In genomic region chr3:78154521-78155186, GRCh38 we compare ENCODE assay signal across 21 cellular contexts.
"Had no signal": no experiment of that assay in that cellular context is flagged by ENCODE, and none has a peak within 500 bp of the region (broad histone marks: within the 10 kb centered on the region; RNA-seq: fewer than 3 reads in every experiment).

No MANE protein-coding gene starts in this region.

- ATAC-seq: activated T-cell treated with anti-CD3 and anti-CD28 coated beads, Interleukin-2, amount 50 U/mL, for 4 hours; effector memory CD8-positive, alpha-beta T cell; left lung; natural killer cell treated with Interleukin-12 subunit alpha and Interleukin-12 subunit beta and Interleukin-15 and Interleukin-18, amount 100 ng/mL, for 72 hours; upper lobe of right lung had no signal

- H3K4me3 Mint-ChIP-seq: activated T-cell treated with anti-CD3 and anti-CD28 coated beads, Interleukin-2, amount 50 U/mL, for 4 hours; effector memory CD8-positive, alpha-beta T cell; natural killer cell treated with Interleukin-12 subunit alpha and Interleukin-12 subunit beta and Interleukin-15 and Interleukin-18, amount 100 ng/mL, for 72 hours; stimulated activated memory B cell treated with anti-CD40 and anti-IgM and Interleukin-4, amounts not matched to agents 10 μg/mL and 1 μg/mL and 100 μg/mL, for 72 hours had no signal

- H3K9me3 ChIP-seq: ascending aorta, left lung, sigmoid colon, thoracic aorta, upper lobe of right lung had no signal

- FAIRE-seq: kidney had no signal

- DNase-seq: activated CD4-positive, alpha-beta T cell treated with anti-CD3 and anti-CD28 coated beads, Interleukin-2, amount 50 U/mL, for 1 hour; activated CD8-positive, alpha-beta memory T cell treated with anti-CD3 and anti-CD28 coated beads, Interleukin-2, amount 50 U/mL, for 4 hours; activated effector memory CD4-positive, alpha-beta T cell treated with anti-CD3 and anti-CD28 coated beads, Interleukin-2, amount 50 U/mL, for 16 hours; activated naive CD4-positive, alpha-beta T cell treated with anti-CD3 and anti-CD28 coated beads, Interleukin-2, amount 50 U/mL, for 16 hours; activated T-cell treated with anti-CD3 and anti-CD28 coated beads, Interleukin-2, amount 50 U/mL, for 4 hours; dermis blood vessel endothelial cell; effector memory CD8-positive, alpha-beta T cell; foreskin melanocyte; glutamatergic neuron; sigmoid colon; spleen; stimulated activated CD4-positive, alpha-beta T cell treated with anti-CD3 and anti-CD28 coated beads, Interleukin-4, amount 100 ng/mL, for 4 hours; T1000; upper lobe of right lung had no signal

- H3K27me3 Mint-ChIP-seq: effector memory CD8-positive, alpha-beta T cell; natural killer cell treated with Interleukin-12 subunit alpha and Interleukin-12 subunit beta and Interleukin-15 and Interleukin-18, amount 100 ng/mL, for 72 hours; stimulated activated memory B cell treated with anti-CD40 and anti-IgM and Interleukin-4, amounts not matched to agents 10 μg/mL and 1 μg/mL and 100 μg/mL, for 72 hours had no signal

- H3K79me2 ChIP-seq: parathyroid adenoma had no signal

- H3K9ac ChIP-seq: parathyroid adenoma had no signal

- H3K27me3 ChIP-seq: ascending aorta, left lung, sigmoid colon, spleen, upper lobe of right lung had no signal

- H2AFZ ChIP-seq: parathyroid adenoma had no signal

- H3K36me3 ChIP-seq: ascending aorta, left lung, sigmoid colon, spleen, thoracic aorta, upper lobe of right lung had no signal

- H3K27ac Mint-ChIP-seq: effector memory CD8-positive, alpha-beta T cell; natural killer cell treated with Interleukin-12 subunit alpha and Interleukin-12 subunit beta and Interleukin-15 and Interleukin-18, amount 100 ng/mL, for 72 hours; stimulated activated memory B cell treated with anti-CD40 and anti-IgM and Interleukin-4, amounts not matched to agents 10 μg/mL and 1 μg/mL and 100 μg/mL, for 72 hours had no signal

- H3K36me3 Mint-ChIP-seq: stimulated activated memory B cell treated with anti-CD40 and anti-IgM and Interleukin-4, amounts not matched to agents 10 μg/mL and 1 μg/mL and 100 μg/mL, for 72 hours had no signal

- H3K27ac ChIP-seq: ascending aorta, left lung, parathyroid adenoma, sigmoid colon, spleen, thoracic aorta, upper lobe of right lung had no signal

- H3K4me3 ChIP-seq: ascending aorta, left lung, sigmoid colon, spleen, thoracic aorta, upper lobe of right lung had no signal

- H3K4me1 ChIP-seq: ascending aorta, left lung, parathyroid adenoma, sigmoid colon, spleen, upper lobe of right lung had no signal

- H3K4me1 Mint-ChIP-seq: stimulated activated memory B cell treated with anti-CD40 and anti-IgM and Interleukin-4, amounts not matched to agents 10 μg/mL and 1 μg/mL and 100 μg/mL, for 72 hours had no signal
